Comparison of ENCODE assay signal across 1 cellular context in genomic region chr3:195893916-195894315, GRCh38.
TF ChIP-seq lines count a peak whose summit lies in the region.

No MANE protein-coding gene starts in this region.

TF ChIP-seq in IMR-90, 13 proteins besides CTCF, POLR2A, EP300 and RAD21:
- no peak for TF ChIP-seq USF2 (IDR thresholded peaks at IDR 0.05; ENCODE audit: low read depth, low read length)
- no peak for TF ChIP-seq SMC3 (IDR thresholded peaks at IDR 0.05; ENCODE audit: low read depth, low read length)
- TF ChIP-seq FOS (IDR thresholded peaks at IDR 0.05; ENCODE audit: low read depth, low read length), result no peak
- no peak for TF ChIP-seq RFX5 (IDR thresholded peaks at IDR 0.05; ENCODE audit: low read depth, low read length)
- no peak for TF ChIP-seq MAZ (IDR thresholded peaks at IDR 0.05; ENCODE audit: borderline replicate concordance, low read depth, low read length)
- TF ChIP-seq NFE2L2 (IDR thresholded peaks at IDR 0.05; ENCODE audit: low read depth, low read length), result no peak
- no peak for TF ChIP-seq ELK1 (IDR thresholded peaks at IDR 0.05; ENCODE audit: borderline replicate concordance, low read depth, low read length)
- TF ChIP-seq MAFK (IDR thresholded peaks at IDR 0.05; ENCODE audit: low read depth, low read length), result no peak
- TF ChIP-seq CHD1 (IDR thresholded peaks at IDR 0.05; ENCODE audit: low read depth, low read length), result no peak
- no peak for TF ChIP-seq RCOR1 (IDR thresholded peaks at IDR 0.05; ENCODE audit: insufficient replicate concordance, low read length)
- no peak for TF ChIP-seq CEBPB (IDR thresholded peaks at IDR 0.05; ENCODE audit: low read depth, low read length)
- no peak for TF ChIP-seq MXI1 (IDR thresholded peaks at IDR 0.05; ENCODE audit: borderline replicate concordance, low read depth, low read length)
- TF ChIP-seq BHLHE40 (IDR thresholded peaks at IDR 0.05; ENCODE audit: low read depth, low read length), result no peak
